Comparison of ENCODE assay signal across 14 cellular contexts in genomic region chr2:43196773-43197567, GRCh38. TPM values are rescaled to one million over a fixed set of nuclear protein-coding genes. Genes with fewer than 3 reads are reported as not detected.
DNase-seq lines count a peak whose midpoint lies in the region; ATAC-seq lines count a peak whose summit lies in the region.
"Had no signal": no experiment of that assay in that cellular context is flagged by ENCODE, and none has a peak within 500 bp of the region (broad histone marks: within the 10 kb centered on the region; RNA-seq: fewer than 3 reads in every experiment).

No MANE protein-coding gene starts in this region.

- H3K4me2 ChIP-seq in BLaER1, result peak overlapping the region; percentile 98

- peaks cover 28% of the 10 kb centered on the region; the same call in 1 of the 2 replicates for H3K36me3 ChIP-seq in BLaER1
- H3K36me3 ChIP-seq in naive thymus-derived CD4-positive, alpha-beta T cell (ENCODE audit: control insufficient read depth in 2 of 3, insufficient read depth in 3 of 3, low read length in 3 of 3), result no peaks in the 10 kb centered on the region
- H3K36me3 ChIP-seq: ascending aorta, lower lobe of right lung had no signal

- POLR2A ChIA-PET in naive thymus-derived CD4-positive, alpha-beta T cell (lab: Charles Lee), result interaction anchor here (2.0 to 13.1 kb wide), 5 partner anchors 9 to 66 kb away, joined by 20 to 543 read pairs (median 120); partner anchors contain the start of gene ZFP36L2

- peak overlapping the region; percentile 72 for H3K4me3 ChIP-seq in BLaER1
- no peak overlapping the region for H3K4me3 ChIP-seq in naive thymus-derived CD4-positive, alpha-beta T cell (ENCODE audit: low read length)
- H3K4me3 ChIP-seq: ascending aorta, lower lobe of right lung had no signal

- CTCF ChIA-PET in naive thymus-derived CD4-positive, alpha-beta T cell (lab: Charles Lee), result interaction anchor here (0.7 to 1.0 kb wide), 2 partner anchors 17 to 69 kb away, joined by 4 to 5 read pairs; no protein-coding TSS in a partner anchor

- peak overlapping the region; percentile 89 for H3K27ac ChIP-seq in BLaER1
- peak overlapping the region; percentile 59 for H3K27ac ChIP-seq in naive thymus-derived CD4-positive, alpha-beta T cell (ENCODE audit: low read depth, low read length)
- H3K27ac ChIP-seq: ascending aorta, lower lobe of right lung had no signal

- peaks cover 100% of the 10 kb centered on the region for H3K4me1 ChIP-seq in BLaER1
- H3K4me1 ChIP-seq in naive thymus-derived CD4-positive, alpha-beta T cell (ENCODE audit: control insufficient read depth in 2 of 2, insufficient read depth in 2 of 2, low read length in 2 of 2), result peaks cover 53 to 65% of the 10 kb centered on the region in 2 donors
- H3K4me1 ChIP-seq: ascending aorta had no signal

- H3K27me3 ChIP-seq in BLaER1, result no peaks in the 10 kb centered on the region
- no peaks in the 10 kb centered on the region for H3K27me3 ChIP-seq in naive thymus-derived CD4-positive, alpha-beta T cell (ENCODE audit: control insufficient read depth in 2 of 2, insufficient read depth in 2 of 2, low read length in 2 of 2)
- H3K27me3 ChIP-seq: ascending aorta had no signal

- no peaks in the 10 kb centered on the region for H3K27me3 Mint-ChIP-seq in activated T-helper 1 cell treated with anti-CD3 and anti-CD28 coated beads, Interleukin-12 subunit alpha, Interleukin-12 subunit beta, Interleukin-2, Interleukin-4 antibody, amounts not matched to agents 30 ng/mL and 10 ng/mL and 1 ng/mL, durations not matched to agents 14 hours and 24 hours and 36 hours (ENCODE audit: insufficient read depth)
- no peaks in the 10 kb centered on the region for H3K27me3 Mint-ChIP-seq in naive thymus-derived CD4-positive, alpha-beta T cell

- DNase-seq in GDM1 (lab: John Stamatoyannopoulos, UW) (peak; percentile 43), NCI-H1092 treated with DMSO at 0.1 percent for 48 hours (lab: John Stamatoyannopoulos, UW) (no peak), NCI-H2171 treated with DMSO at 0.1 percent for 48 hours (lab: John Stamatoyannopoulos, UW) (no peak), D341Med (ENCODE audit: low spot score) (no peak)
- no peak for DNase-seq in activated T-helper 1 cell treated with anti-CD3 and anti-CD28 coated beads, Interleukin-12 subunit alpha, Interleukin-12 subunit beta, Interleukin-2, Interleukin-4 antibody, amounts not matched to agents 30 ng/mL and 10 ng/mL and 1 ng/mL, durations not matched to agents 14 hours and 24 hours and 36 hours (ENCODE audit: low spot score)
- DNase-seq in naive thymus-derived CD4-positive, alpha-beta T cell, result no peak
- DNase-seq: lower lobe of right lung, NCI-H1105, NCI-H524 treated with DMSO at 0.1 percent for 48 hours, SHP77 had no signal

- peak overlapping the region; percentile 93 for H3K27ac Mint-ChIP-seq in activated T-helper 1 cell treated with anti-CD3 and anti-CD28 coated beads, Interleukin-12 subunit alpha, Interleukin-12 subunit beta, Interleukin-2, Interleukin-4 antibody, amounts not matched to agents 30 ng/mL and 10 ng/mL and 1 ng/mL, durations not matched to agents 14 hours and 24 hours and 36 hours
- peak overlapping the region; percentile 79 to 98 (median 91) for H3K27ac Mint-ChIP-seq in naive thymus-derived CD4-positive, alpha-beta T cell

- peak overlapping the region; percentile 63 for H3K4me3 Mint-ChIP-seq in activated T-helper 1 cell treated with anti-CD3 and anti-CD28 coated beads, Interleukin-12 subunit alpha, Interleukin-12 subunit beta, Interleukin-2, Interleukin-4 antibody, amounts not matched to agents 30 ng/mL and 10 ng/mL and 1 ng/mL, durations not matched to agents 14 hours and 24 hours and 36 hours
- H3K4me3 Mint-ChIP-seq in naive thymus-derived CD4-positive, alpha-beta T cell, result peak overlapping the region; percentile 20 to 80 (median 72)

- H3K4me1 Mint-ChIP-seq in activated T-helper 1 cell treated with anti-CD3 and anti-CD28 coated beads, Interleukin-12 subunit alpha, Interleukin-12 subunit beta, Interleukin-2, Interleukin-4 antibody, amounts not matched to agents 30 ng/mL and 10 ng/mL and 1 ng/mL, durations not matched to agents 14 hours and 24 hours and 36 hours (ENCODE audit: low read depth), result peaks cover 59% of the 10 kb centered on the region
- H3K4me1 Mint-ChIP-seq in naive thymus-derived CD4-positive, alpha-beta T cell, result peaks cover 32 to 79% (median 66%) of the 10 kb centered on the region in 7 donors

- H3K9ac ChIP-seq in BLaER1, result peak overlapping the region; percentile 84

- peaks cover 2% of the 10 kb centered on the region for H3K36me3 Mint-ChIP-seq in activated T-helper 1 cell treated with anti-CD3 and anti-CD28 coated beads, Interleukin-12 subunit alpha, Interleukin-12 subunit beta, Interleukin-2, Interleukin-4 antibody, amounts not matched to agents 30 ng/mL and 10 ng/mL and 1 ng/mL, durations not matched to agents 14 hours and 24 hours and 36 hours (ENCODE audit: low read depth)
- H3K36me3 Mint-ChIP-seq in naive thymus-derived CD4-positive, alpha-beta T cell, result peaks cover 0 to 9% (median 0%) of the 10 kb centered on the region in 5 donors

- peaks cover 34% of the 10 kb centered on the region for H4K20me1 ChIP-seq in BLaER1

- no peaks in the 10 kb centered on the region for H3K9me3 Mint-ChIP-seq in activated T-helper 1 cell treated with anti-CD3 and anti-CD28 coated beads, Interleukin-12 subunit alpha, Interleukin-12 subunit beta, Interleukin-2, Interleukin-4 antibody, amounts not matched to agents 30 ng/mL and 10 ng/mL and 1 ng/mL, durations not matched to agents 14 hours and 24 hours and 36 hours
- peaks cover 0 to 3% (median 0%) of the 10 kb centered on the region in 11 donors for H3K9me3 Mint-ChIP-seq in naive thymus-derived CD4-positive, alpha-beta T cell

- no peaks in the 10 kb centered on the region for H3K9me3 ChIP-seq in BLaER1
- no peaks in the 10 kb centered on the region for H3K9me3 ChIP-seq in naive thymus-derived CD4-positive, alpha-beta T cell (ENCODE audit: control insufficient read depth in 2 of 3, low read length in 3 of 3)
- H3K9me3 ChIP-seq: ascending aorta, lower lobe of right lung had no signal

- intact Hi-C loops in activated T-helper 1 cell treated with anti-CD3 and anti-CD28 coated beads, Interleukin-12 subunit alpha, Interleukin-12 subunit beta, Interleukin-2, Interleukin-4 antibody, amounts not matched to agents 30 ng/mL and 10 ng/mL and 1 ng/mL, durations not matched to agents 14 hours and 24 hours and 36 hours (cut with micrococcal nuclease), result no loop called here
- intact Hi-C loops in naive thymus-derived CD4-positive, alpha-beta T cell (cut with micrococcal nuclease), result no loop called here

- ATAC-seq in naive thymus-derived CD4-positive, alpha-beta T cell, result no peak
- no peak for ATAC-seq in HG02870 (IDR thresholded peaks at IDR 0.05; ENCODE audit: unreplicated experiment)
- ATAC-seq: activated CD4-positive, CD25-positive, alpha-beta regulatory T cell treated with anti-CD3 and anti-CD28 coated beads, Interleukin-2, amount 50 U/mL, for 24 hours; lower lobe of right lung had no signal

RNA-seq across cellular contexts. Expression of gene ZFP36L2, which starts 29.4 kb away (rescaled TPM):
- 92.3 TPM in 2 replicates for total RNA-seq in activated T-helper 1 cell treated with anti-CD3 and anti-CD28 coated beads, Interleukin-12 subunit alpha, Interleukin-12 subunit beta, Interleukin-2, Interleukin-4 antibody, amounts not matched to agents 30 ng/mL and 10 ng/mL and 1 ng/mL, durations not matched to agents 14 hours and 24 hours and 36 hours
- total RNA-seq in naive thymus-derived CD4-positive, alpha-beta T cell, result 100 to 1,000 TPM; 231 to 747 (median 389) TPM
- polyA plus RNA-seq in naive thymus-derived CD4-positive, alpha-beta T cell, result 100 to 1,000 TPM; 252 to 411 TPM
